Comparison of ENCODE assay signal across 21 cellular contexts in genomic region chr7:116518971-116519370, GRCh38. TPM values are rescaled to one million over a fixed set of nuclear protein-coding genes. Genes with fewer than 3 reads are reported as not detected.
A peak's percentile ranks its signal among the peaks of the same experiment; 100 is the strongest.
DNase-seq lines count a peak whose midpoint lies in the region; ATAC-seq and TF ChIP-seq lines count a peak whose summit lies in the region.
"Had no signal": no experiment of that assay in that cellular context is flagged by ENCODE, and none has a peak within 500 bp of the region (broad histone marks: within the 10 kb centered on the region; RNA-seq: fewer than 3 reads in every experiment).

No MANE protein-coding gene starts in this region.

- peak overlapping the region; percentile 6 for H2BK120ac ChIP-seq in trophoblast cell (ENCODE audit: insufficient read depth, low read length, poor library complexity)

- H3K4me2 ChIP-seq in Loucy (ENCODE audit: low read depth, low read length, poor library complexity, severe bottlenecking) (no peak overlapping the region), trophoblast cell (ENCODE audit: low read length) (no peak overlapping the region)

- peak overlapping the region; percentile 48; the same call in 1 of the 2 replicates for H2AFZ ChIP-seq in Loucy (ENCODE audit: low read length)
- no peak overlapping the region for H2AFZ ChIP-seq in trophoblast cell (ENCODE audit: insufficient read depth, low read length, poor library complexity)

- H4K12ac ChIP-seq in trophoblast cell (ENCODE audit: low read depth, low read length), result no peak overlapping the region

- no peak overlapping the region for H3K9ac ChIP-seq in Loucy (ENCODE audit: low read depth, low read length, poor library complexity, severe bottlenecking)
- no peak overlapping the region for H3K9ac ChIP-seq in trophoblast cell (ENCODE audit: low read length)

- no peak for DNase-seq in trophoblast cell
- no peak for DNase-seq in AML-193 (lab: John Stamatoyannopoulos, UW)
- DNase-seq in mucosa of gallbladder (ENCODE audit: low spot score), result no peak
- no peak for DNase-seq in COLO829 (ENCODE audit: low spot score)
- DNase-seq: CD8-positive, alpha-beta memory T cell; GOT3; HCEC 1CT; Karpas-422; NCI-H1436; NCI-H187 treated with DMSO at 0.1 percent for 48 hours; NCI-H2107; NCI-H2227 treated with DMSO at 0.1 percent for 48 hours; NCI-H510A treated with DMSO at 0.1 percent for 48 hours; NCI-H748 treated with DMSO at 0.1 percent for 48 hours; Peyer's patch; T-helper 1 cell had no signal

- H2BK12ac ChIP-seq in trophoblast cell (ENCODE audit: low read length), result no peak overlapping the region

- H3K36me3 ChIP-seq in Loucy (ENCODE audit: insufficient read depth, low read length), result no peaks in the 10 kb centered on the region
- no peaks in the 10 kb centered on the region for H3K36me3 ChIP-seq in trophoblast cell (ENCODE audit: control insufficient read depth in 1 of 2, insufficient read depth in 2 of 2, low read length in 2 of 2)
- H3K36me3 ChIP-seq: Peyer's patch had no signal

- H3K4ac ChIP-seq in trophoblast cell (ENCODE audit: low read depth, low read length), result no peak overlapping the region

- H4K91ac ChIP-seq in trophoblast cell (ENCODE audit: low read depth, low read length), result no peak overlapping the region

- H4K8ac ChIP-seq in trophoblast cell (ENCODE audit: low read depth, low read length), result no peak overlapping the region

- no peak overlapping the region for H3K27ac ChIP-seq in trophoblast cell (ENCODE audit: low read depth, low read length)
- H3K27ac ChIP-seq: C4-2B, Peyer's patch had no signal

- H3F3A ChIP-seq in Loucy (ENCODE audit: low read depth), result no peaks in the 10 kb centered on the region

- H3K4me3 ChIP-seq in Loucy (ENCODE audit: low read length, poor library complexity, severe bottlenecking) (no peak overlapping the region), trophoblast cell (ENCODE audit: low read depth, low read length) (no peak overlapping the region)
- H3K4me3 ChIP-seq: Peyer's patch had no signal

- no peaks in the 10 kb centered on the region for H4K20me1 ChIP-seq in Loucy (ENCODE audit: insufficient read depth, low read length, poor library complexity, severe bottlenecking)

- H3K79me2 ChIP-seq in Loucy (ENCODE audit: insufficient read depth, low read length), result no peaks in the 10 kb centered on the region
- H3K79me2 ChIP-seq in trophoblast cell (ENCODE audit: control insufficient read depth, insufficient read depth, low read length, poor library complexity), result no peaks in the 10 kb centered on the region

- no peaks in the 10 kb centered on the region for H3K27me3 ChIP-seq in Loucy (ENCODE audit: insufficient read depth, low read length, poor library complexity, severe bottlenecking)
- no peaks in the 10 kb centered on the region for H3K27me3 ChIP-seq in trophoblast cell (ENCODE audit: insufficient read depth, low read length)
- H3K27me3 ChIP-seq: Peyer's patch had no signal

- TF ChIP-seq CTCF in Loucy (conservative IDR thresholded peaks at IDR 0.05; ENCODE audit: low read length), result no peak

- H3K9me2 ChIP-seq in Loucy (replicated peaks; ENCODE audit: low read depth, low read length), result no peaks in the 10 kb centered on the region

- H3K23ac ChIP-seq in trophoblast cell (ENCODE audit: low read length), result no peak overlapping the region

- H3K4me1 ChIP-seq in Loucy (ENCODE audit: insufficient read depth, low read length, poor library complexity, severe bottlenecking) (peaks cover 4% of the 10 kb centered on the region), trophoblast cell (ENCODE audit: control insufficient read depth in 1 of 2, insufficient read depth in 2 of 2, low read length in 2 of 2) (no peaks in the 10 kb centered on the region)
- H3K4me1 ChIP-seq: Peyer's patch had no signal

- H2AK5ac ChIP-seq in trophoblast cell (ENCODE audit: low read length), result no peak overlapping the region

- H2BK5ac ChIP-seq in trophoblast cell (ENCODE audit: low read depth, low read length, poor library complexity), result no peak overlapping the region

- H3K18ac ChIP-seq in trophoblast cell (ENCODE audit: low read length), result no peak overlapping the region

- ATAC-seq in GM19351 (IDR thresholded peaks at IDR 0.05; ENCODE audit: unreplicated experiment), result peak; percentile 58
- ATAC-seq in HG03025 (IDR thresholded peaks at IDR 0.05; ENCODE audit: low FRiP score, unreplicated experiment), result peak; percentile 47

- no peaks in the 10 kb centered on the region for H3K79me1 ChIP-seq in trophoblast cell (ENCODE audit: low read length)

- H3K14ac ChIP-seq in trophoblast cell (ENCODE audit: low read length), result no peak overlapping the region

- H3K9me3 ChIP-seq in Loucy (ENCODE audit: insufficient read depth, low read depth, low read length), result no peaks in the 10 kb centered on the region
- no peaks in the 10 kb centered on the region for H3K9me3 ChIP-seq in trophoblast cell (ENCODE audit: insufficient read depth, low read depth, low read length)
- H3K9me3 ChIP-seq: Peyer's patch had no signal

RNA-seq across cellular contexts. Expression of gene CAV1, which starts 5.9 kb away (rescaled TPM):
- 24.4 and 26.2 TPM in 2 replicates for polyA plus RNA-seq in trophoblast cell (2013)
- total RNA-seq in mucosa of gallbladder, result 239 TPM
- polyA plus RNA-seq: CD8-positive, alpha-beta memory T cell had no signal

RNA-seq across cellular contexts. Expression of gene CAV2, which starts 19.4 kb away (rescaled TPM):
- polyA plus RNA-seq in trophoblast cell (2013), result 8.4 and 8.5 TPM in 2 replicates
- total RNA-seq in mucosa of gallbladder, result 91.3 TPM
- total RNA-seq: CD8-positive, alpha-beta memory T cell had no signal
- polyA plus RNA-seq: CD8-positive, alpha-beta memory T cell; IgD-negative memory B cell had no signal
